Comparison of ENCODE assay signal across 33 cellular contexts in the genomic region with DNA sequence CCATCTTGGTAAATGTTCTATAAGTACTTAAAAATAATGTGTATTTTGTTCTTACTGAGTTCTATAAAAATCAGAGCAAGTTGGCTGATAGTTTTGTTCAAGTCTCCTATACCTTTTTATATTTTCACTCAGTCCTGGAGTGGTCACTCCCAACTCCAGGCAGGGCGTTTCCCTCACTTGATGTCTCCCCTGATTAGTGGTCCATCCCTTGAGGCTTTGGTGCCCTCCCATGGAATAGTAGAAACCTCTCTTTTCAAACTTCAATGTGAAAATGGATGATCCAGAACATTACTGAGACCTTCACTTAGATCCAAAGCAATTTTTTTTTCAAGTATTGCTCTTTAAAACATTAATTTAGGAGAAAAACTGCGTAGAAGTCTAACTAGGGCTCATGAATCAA. TPM values are rescaled to one million over a fixed set of nuclear protein-coding genes. Genes with fewer than 3 reads are reported as not detected.
DNase-seq lines count a peak whose midpoint lies in the region; ATAC-seq and TF ChIP-seq lines count a peak whose summit lies in the region.
"Had no signal": no experiment of that assay in that cellular context is flagged by ENCODE, and none has a peak within 500 bp of the region (broad histone marks: within the 10 kb centered on the region; RNA-seq: fewer than 3 reads in every experiment).

No MANE protein-coding gene starts in this region.

- no peak overlapping the region for H3K4me2 ChIP-seq in Karpas-422 (ENCODE audit: low read depth, low read length, poor library complexity, severe bottlenecking)

- POLR2A ChIA-PET in AG04450 (lab: Yijun Ruan, JAX), result no interaction called here

- H3K27me3 Mint-ChIP-seq in immature natural killer cell (ENCODE audit: low read depth in 3 of 3), result peaks cover 3 to 9% (median 5%) of the 10 kb centered on the region in 3 donors

- no peaks in the 10 kb centered on the region for H3K36me3 Mint-ChIP-seq in immature natural killer cell
- H3K36me3 Mint-ChIP-seq: IgD-negative memory B cell had no signal

- TF ChIP-seq CTCF in AG04450 (IDR thresholded peaks at IDR 0.05; ENCODE audit: low read depth, low read length) (peak; percentile 36), brain microvascular endothelial cell (IDR thresholded peaks at IDR 0.05; ENCODE audit: low read depth, low read length, missing control alignments) (peak; percentile 47), fibroblast of pulmonary artery (IDR thresholded peaks at IDR 0.05; ENCODE audit: low read length, missing control alignments) (peak; percentile 27)

- H3K36me3 ChIP-seq in Karpas-422 (ENCODE audit: insufficient read depth, low read length) (no peaks in the 10 kb centered on the region), brain microvascular endothelial cell (replicated peaks) (no peaks in the 10 kb centered on the region)
- H3K36me3 ChIP-seq: left lung, neutrophil, SJSA1, thoracic aorta had no signal

- H3K4me3 ChIP-seq in AG04450 (ENCODE audit: low read depth, low read length) (no peak overlapping the region), Karpas-422 (ENCODE audit: low read length) (no peak overlapping the region), brain microvascular endothelial cell (ENCODE audit: low read depth, low read length) (no peak overlapping the region), fibroblast of pulmonary artery (replicated peaks; ENCODE audit: low read depth, low read length) (no peak overlapping the region)
- H3K4me3 ChIP-seq: body of pancreas, GM23248, left lung, psoas muscle, SJSA1, thoracic aorta had no signal

- no peaks in the 10 kb centered on the region for H3K4me1 ChIP-seq in Karpas-422 (ENCODE audit: low read length)
- H3K4me1 ChIP-seq: body of pancreas, left lung, psoas muscle had no signal

- no peak overlapping the region for H3K9ac ChIP-seq in Karpas-422 (ENCODE audit: low read length)
- H3K9ac ChIP-seq: GM23248 had no signal

- H3K27me3 ChIP-seq in AG04450 (ENCODE audit: control insufficient read depth, insufficient read depth, low read length) (peaks cover 3% of the 10 kb centered on the region), Karpas-422 (ENCODE audit: low read length) (no peaks in the 10 kb centered on the region), brain microvascular endothelial cell (replicated peaks) (no peaks in the 10 kb centered on the region)

- no peak overlapping the region for H3K27ac Mint-ChIP-seq in immature natural killer cell
- H3K27ac Mint-ChIP-seq: activated naive CD8-positive, alpha-beta T cell treated with anti-CD3 and anti-CD28 coated beads, Interleukin-2, amount 50 U/mL, for 24 hours; CD4-positive, alpha-beta T cell; IgD-negative memory B cell had no signal

- no peaks in the 10 kb centered on the region for H3K4me1 Mint-ChIP-seq in immature natural killer cell
- H3K4me1 Mint-ChIP-seq: activated naive CD8-positive, alpha-beta T cell treated with anti-CD3 and anti-CD28 coated beads, Interleukin-2, amount 50 U/mL, for 24 hours; IgD-negative memory B cell had no signal

- H3K4me3 Mint-ChIP-seq in immature natural killer cell, result no peak overlapping the region
- H3K4me3 Mint-ChIP-seq: activated naive CD8-positive, alpha-beta T cell treated with anti-CD3 and anti-CD28 coated beads, Interleukin-2, amount 50 U/mL, for 24 hours; activated T-cell treated with anti-CD3 and anti-CD28 coated beads, Interleukin-2, amount 50 U/mL, for 4 hours; CD4-positive, alpha-beta T cell; IgD-negative memory B cell had no signal

- H3K9me2 ChIP-seq in Karpas-422 (replicated peaks; ENCODE audit: insufficient read depth, low read length), result no peaks in the 10 kb centered on the region

- H3K27ac ChIP-seq in AG04450 (ENCODE audit: low read depth, low read length) (no peak overlapping the region), Karpas-422 (ENCODE audit: low read length) (no peak overlapping the region), brain microvascular endothelial cell (no peak overlapping the region)
- H3K27ac ChIP-seq: body of pancreas, GM23248, left lung, neutrophil, psoas muscle, SJSA1, thoracic aorta had no signal

- H4K20me1 ChIP-seq in Karpas-422 (ENCODE audit: insufficient read depth, low read depth, low read length), result no peaks in the 10 kb centered on the region

- DNase-seq in AG04450 (ENCODE audit: low read depth, low spot score) (no peak), Karpas-422 (peak; percentile 29), brain microvascular endothelial cell (no peak), fibroblast of pulmonary artery (ENCODE audit: low read depth) (no peak), NCI-H446 (lab: John Stamatoyannopoulos, UW) (no peak), immature natural killer cell (no peak)
- no peak for DNase-seq in stimulated activated CD4-positive, alpha-beta T cell treated with anti-CD3 and anti-CD28 coated beads, Interleukin-12 subunit alpha, Interleukin-12 subunit beta, amount 100 ng/mL, for 4 hours
- DNase-seq: activated CD4-positive, alpha-beta T cell treated with anti-CD3 and anti-CD28 coated beads for 48 hours; activated naive CD8-positive, alpha-beta T cell treated with anti-CD3 and anti-CD28 coated beads, Interleukin-2, amount 50 U/mL, for 24 hours; activated T-cell treated with anti-CD3 and anti-CD28 coated beads, Interleukin-2, amount 50 U/mL, for 4 hours; AML-193; body of pancreas; CD4-positive, alpha-beta T cell; effector CD4-positive, alpha-beta T cell; GM23248; hypothalamus; left lung; NCI-H1092 treated with DMSO at 0.1 percent for 48 hours; NCI-H187; NCI-H2171 treated with DMSO at 0.1 percent for 48 hours; NCI-H774; psoas muscle; stimulated activated naive CD8-positive, alpha-beta T cell treated with anti-CD3 and anti-CD28 coated beads, Interleukin-15, Interleukin-2, amounts not matched to agents 100 U/mL and 50 U/mL, for 24 hours; T-helper 2 cell had no signal

- H3K9me3 ChIP-seq in AG04450 (ENCODE audit: control insufficient read depth, insufficient read depth, low read length) (no peaks in the 10 kb centered on the region), Karpas-422 (ENCODE audit: low read length) (no peaks in the 10 kb centered on the region)
- H3K9me3 ChIP-seq: body of pancreas, left lung, neutrophil, psoas muscle, SJSA1, thoracic aorta had no signal

- peaks cover 0 to 7% (median 0%) of the 10 kb centered on the region in 6 donors for H3K9me3 Mint-ChIP-seq in immature natural killer cell
- H3K9me3 Mint-ChIP-seq: activated naive CD8-positive, alpha-beta T cell treated with anti-CD3 and anti-CD28 coated beads, Interleukin-2, amount 50 U/mL, for 24 hours; activated T-cell treated with anti-CD3 and anti-CD28 coated beads, Interleukin-2, amount 50 U/mL, for 4 hours; CD4-positive, alpha-beta T cell had no signal

- H2AFZ ChIP-seq in Karpas-422 (ENCODE audit: low read length), result no peak overlapping the region
- H2AFZ ChIP-seq: GM23248 had no signal

- CTCF ChIA-PET in AG04450 (lab: Charles Lee), result interaction anchor here (0.6 to 13.6 kb wide), 6 partner anchors 12 to 344 kb away, joined by 3 to 263 read pairs (median 8); no protein-coding TSS in a partner anchor

- H3K79me2 ChIP-seq in Karpas-422 (ENCODE audit: low read length), result no peaks in the 10 kb centered on the region

- ATAC-seq in GM19452 (IDR thresholded peaks at IDR 0.05; ENCODE audit: unreplicated experiment), result no peak
- ATAC-seq: activated naive CD8-positive, alpha-beta T cell treated with anti-CD3 and anti-CD28 coated beads, Interleukin-2, amount 50 U/mL, for 24 hours; activated T-cell treated with anti-CD3 and anti-CD28 coated beads, Interleukin-2, amount 50 U/mL, for 4 hours; body of pancreas; left lung; psoas muscle; stimulated activated naive CD8-positive, alpha-beta T cell treated with anti-CD3 and anti-CD28 coated beads, Interleukin-15, Interleukin-2, amounts not matched to agents 100 U/mL and 50 U/mL, for 24 hours had no signal

- in situ Hi-C loops in brain microvascular endothelial cell (cut with HindIII; ENCODE audit: low pct_ligation_motif_present, low sequenced_read_pairs), result loop anchor here (25.0 kb wide), 1 partner anchor 329 kb away; no protein-coding TSS in a partner anchor

RNA-seq across cellular contexts. Expression of gene SCN10A, which starts 25.0 kb away (rescaled TPM):
- polyA plus RNA-seq in AG04450 (2011; rRNA removed), result not detected in 2 replicates
- not detected in 2 replicates for polyA minus RNA-seq in AG04450 (2011; rRNA and poly(A)+ RNA removed)
- not detected in 2 replicates for total RNA-seq in Karpas-422 (2014; rRNA removed; shearing (Covaris generic); ENCODE audit: low replicate concordance)
- polyA plus RNA-seq in immature natural killer cell, result not detected
- total RNA-seq: A172; activated T-cell treated with anti-CD3 and anti-CD28 coated beads, Interleukin-2, amount 50 U/mL, for 4 hours; body of pancreas; CD4-positive, alpha-beta T cell; cerebellum; GM23248; left lung; mesenteric fat pad; myocyte; psoas muscle; SJSA1; thoracic aorta had no signal
- polyA plus RNA-seq: GM23248, IgD-negative memory B cell, psoas muscle had no signal
